20 cellular contexts compared by ENCODE assay signal in the genomic region with DNA sequence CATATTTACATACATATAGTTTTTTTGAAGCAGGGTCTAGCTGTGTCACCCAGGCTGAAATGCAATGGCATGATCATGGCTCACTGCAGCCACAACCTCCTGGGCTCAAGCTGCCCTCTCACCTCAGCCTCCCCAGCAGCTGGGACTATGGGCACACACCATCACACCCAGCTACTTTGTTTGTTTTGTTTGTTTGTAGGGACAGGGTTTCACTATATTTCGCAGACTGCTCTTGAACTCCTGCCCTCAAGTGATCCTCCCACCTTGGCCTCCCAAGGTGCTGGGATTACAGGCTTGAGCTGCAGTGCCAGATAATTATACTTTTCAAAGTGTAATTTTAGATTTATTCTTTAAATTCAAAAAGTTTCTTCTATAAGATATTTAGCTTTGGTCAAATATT. TPM values are rescaled to one million over a fixed set of nuclear protein-coding genes. Genes with fewer than 3 reads are reported as not detected.
DNase-seq lines count a peak whose midpoint lies in the region; ATAC-seq and TF ChIP-seq lines count a peak whose summit lies in the region.
"Had no signal": no experiment of that assay in that cellular context is flagged by ENCODE, and none has a peak within 500 bp of the region (broad histone marks: within the 10 kb centered on the region; RNA-seq: fewer than 3 reads in every experiment).

No MANE protein-coding gene starts in this region.

- TF ChIP-seq CTCF in HEK293 (tag by site-specific recombination; IDR thresholded peaks at IDR 0.05) (no peak), psoas muscle (IDR thresholded peaks at IDR 0.05) (no peak)

- H2AK5ac ChIP-seq in mesenchymal stem cell (ENCODE audit: low read length, severe bottlenecking): no peak overlapping the region

- peak overlapping the region; percentile 28 for H3K27ac Mint-ChIP-seq in activated naive CD8-positive, alpha-beta T cell
- H3K27ac Mint-ChIP-seq in activated naive CD8-positive, alpha-beta T cell treated with anti-CD3 and anti-CD28 coated beads for 36 hours: no peak overlapping the region
- H3K27ac Mint-ChIP-seq: CD4-positive, alpha-beta T cell had no signal

- H3K4ac ChIP-seq in mesenchymal stem cell (ENCODE audit: low read depth in 1 of 2, low read length in 2 of 2): no peak overlapping the region

- H4K8ac ChIP-seq in mesenchymal stem cell (ENCODE audit: low read length): peak overlapping the region; percentile 63

- H3K4me1 Mint-ChIP-seq in activated naive CD8-positive, alpha-beta T cell (ENCODE audit: low read depth): peaks cover 13% of the 10 kb centered on the region
- H3K4me1 Mint-ChIP-seq in activated naive CD8-positive, alpha-beta T cell treated with anti-CD3 and anti-CD28 coated beads for 36 hours: peaks cover 3% of the 10 kb centered on the region
- H3K4me1 Mint-ChIP-seq: CD14-positive monocyte had no signal

- no peak overlapping the region for H4K91ac ChIP-seq in mesenchymal stem cell (ENCODE audit: low read length)

- POLR2A ChIA-PET in HEK293 (lab: Yijun Ruan, JAX): no interaction called here

- H3K27ac ChIP-seq in HEK293 (ENCODE audit: extremely low read depth, low read depth, low read length): no peak overlapping the region
- no peak overlapping the region for H3K27ac ChIP-seq in mesenchymal stem cell (ENCODE audit: low read length, poor library complexity, severe bottlenecking)
- no peak overlapping the region for H3K27ac ChIP-seq in psoas muscle
- H3K27ac ChIP-seq: 22Rv1; BLaER1 treated with 17β-estradiol and CSF1 and Interleukin-3, amounts not matched to agents 10 nM and 100 nM had no signal

- H2BK12ac ChIP-seq in mesenchymal stem cell (ENCODE audit: low read length in 2 of 2): no peak overlapping the region

- ATAC-seq in psoas muscle: no peak

- H3K27me3 ChIP-seq in mesenchymal stem cell (ENCODE audit: control insufficient read depth in 1 of 2, insufficient read depth in 1 of 2, low read length in 2 of 2) (no peaks in the 10 kb centered on the region), psoas muscle (ENCODE audit: insufficient read depth in 3 of 3, low read length in 2 of 3) (no peaks in the 10 kb centered on the region)
- H3K27me3 ChIP-seq: BE2C; BLaER1 treated with 17β-estradiol and CSF1 and Interleukin-3, amounts not matched to agents 10 nM and 100 nM had no signal

- CTCF ChIA-PET in HEK293 (lab: Yijun Ruan, JAX): interaction anchor here (0.7 kb wide), 1 partner anchor 539 kb away, joined by 3 read pairs; no protein-coding TSS in a partner anchor

- H3K4me1 ChIP-seq in HEK293 (ENCODE audit: control insufficient read depth, insufficient read depth, low read length) (no peaks in the 10 kb centered on the region), mesenchymal stem cell (ENCODE audit: control insufficient read depth, insufficient read depth, low read depth, low read length) (no peaks in the 10 kb centered on the region), psoas muscle (no peaks in the 10 kb centered on the region)
- H3K4me1 ChIP-seq: BE2C; BLaER1 treated with 17β-estradiol and CSF1 and Interleukin-3, amounts not matched to agents 10 nM and 100 nM had no signal

- no peak overlapping the region for H3K23ac ChIP-seq in mesenchymal stem cell (ENCODE audit: low read length in 2 of 2)

- H3K36me3 Mint-ChIP-seq in activated naive CD8-positive, alpha-beta T cell: peaks cover 5% of the 10 kb centered on the region
- H3K36me3 Mint-ChIP-seq in activated naive CD8-positive, alpha-beta T cell treated with anti-CD3 and anti-CD28 coated beads for 36 hours: peaks cover 22% of the 10 kb centered on the region

- H2BK120ac ChIP-seq in mesenchymal stem cell (ENCODE audit: low read depth, low read length): no peak overlapping the region

- DNase-seq in DMS53 (lab: John Stamatoyannopoulos, UW) (peak; percentile 4), DMS53 treated with DMSO at 0.1 percent for 48 hours (lab: John Stamatoyannopoulos, UW; ENCODE audit: unreplicated experiment) (no peak), mesenchymal stem cell (no peak), psoas muscle (no peak), Kasumi-1 (lab: John Stamatoyannopoulos, UW) (no peak)
- DNase-seq in activated naive CD8-positive, alpha-beta T cell treated with anti-CD3 and anti-CD28 coated beads for 36 hours: no peak
- DNase-seq: ACHN; AML-193; BE2C; CD4-positive, alpha-beta T cell; CD8-positive, alpha-beta memory T cell; DMS 273 treated with DMSO at 0.1 percent for 48 hours; DND-41; GOT3 had no signal

- no peak overlapping the region for H3K14ac ChIP-seq in mesenchymal stem cell (ENCODE audit: low read length in 2 of 2)

- no peak overlapping the region for H2BK15ac ChIP-seq in mesenchymal stem cell (ENCODE audit: low read depth, poor library complexity, severe bottlenecking)

- H3K4me2 ChIP-seq in mesenchymal stem cell (ENCODE audit: low read length, poor library complexity, severe bottlenecking): no peak overlapping the region
- H3K4me2 ChIP-seq: BLaER1 treated with 17β-estradiol and CSF1 and Interleukin-3, amounts not matched to agents 10 nM and 100 nM had no signal

- H3K9ac ChIP-seq in mesenchymal stem cell (ENCODE audit: low read length): no peak overlapping the region
- H3K9ac ChIP-seq: BLaER1 treated with 17β-estradiol and CSF1 and Interleukin-3, amounts not matched to agents 10 nM and 100 nM had no signal

- intact Hi-C loops in psoas muscle (cut with DNase I): no loop called here

- no peak overlapping the region for H3K18ac ChIP-seq in mesenchymal stem cell (ENCODE audit: low read depth in 1 of 2, low read length in 2 of 2)

- no peaks in the 10 kb centered on the region for H3K9me3 Mint-ChIP-seq in activated naive CD8-positive, alpha-beta T cell (ENCODE audit: low read depth)
- no peaks in the 10 kb centered on the region for H3K9me3 Mint-ChIP-seq in activated naive CD8-positive, alpha-beta T cell treated with anti-CD3 and anti-CD28 coated beads for 36 hours
- H3K9me3 Mint-ChIP-seq: CD14-positive monocyte; CD4-positive, alpha-beta T cell; CD8-positive, alpha-beta memory T cell had no signal

- H3K4me3 ChIP-seq in HEK293 (ENCODE audit: low read depth, low read length): no peak overlapping the region
- H3K4me3 ChIP-seq in mesenchymal stem cell (ENCODE audit: insufficient read depth in 1 of 2, low read depth in 1 of 2, low read length in 2 of 2): no peak overlapping the region
- no peak overlapping the region for H3K4me3 ChIP-seq in psoas muscle
- H3K4me3 ChIP-seq: BLaER1 treated with 17β-estradiol and CSF1 and Interleukin-3, amounts not matched to agents 10 nM and 100 nM; HAP-1 had no signal

- H3K9me3 ChIP-seq in HEK293 (ENCODE audit: control insufficient read depth, insufficient read depth, low read depth, low read length): no peaks in the 10 kb centered on the region
- peaks cover 4% of the 10 kb centered on the region for H3K9me3 ChIP-seq in mesenchymal stem cell (ENCODE audit: control insufficient read depth, low read length)
- H3K9me3 ChIP-seq in psoas muscle: no peaks in the 10 kb centered on the region
- H3K9me3 ChIP-seq: BE2C had no signal

- no CpG with 5 or more reads among the region's 1 CpG for WGBS in mesenchymal stem cell
- 91 to 100% (median 91%) methylated on average over 1 of the region's 1 CpG for WGBS in psoas muscle, 3 donors

- no peak overlapping the region for H3K4me3 Mint-ChIP-seq in activated naive CD8-positive, alpha-beta T cell
- no peak overlapping the region for H3K4me3 Mint-ChIP-seq in activated naive CD8-positive, alpha-beta T cell treated with anti-CD3 and anti-CD28 coated beads for 36 hours
- H3K4me3 Mint-ChIP-seq: CD14-positive monocyte; CD4-positive, alpha-beta T cell; CD8-positive, alpha-beta memory T cell had no signal

- no peak overlapping the region for H2BK5ac ChIP-seq in mesenchymal stem cell (ENCODE audit: low read depth, low read length, poor library complexity, severe bottlenecking)

- peaks cover 12% of the 10 kb centered on the region for H3K79me1 ChIP-seq in mesenchymal stem cell (replicated peaks; ENCODE audit: low read length, poor library complexity, severe bottlenecking)

- H3K27me3 Mint-ChIP-seq in activated naive CD8-positive, alpha-beta T cell: no peaks in the 10 kb centered on the region
- no peaks in the 10 kb centered on the region for H3K27me3 Mint-ChIP-seq in activated naive CD8-positive, alpha-beta T cell treated with anti-CD3 and anti-CD28 coated beads for 36 hours
- H3K27me3 Mint-ChIP-seq: CD4-positive, alpha-beta T cell; CD8-positive, alpha-beta memory T cell had no signal

- H2AFZ ChIP-seq in mesenchymal stem cell (ENCODE audit: low read depth, low read length): no peak overlapping the region

- H3K36me3 ChIP-seq in HEK293 (ENCODE audit: control insufficient read depth in 2 of 2, insufficient read depth in 1 of 2, low read length in 2 of 2) (peaks cover 17 to 50% of the 10 kb centered on the region in 2 experiments), mesenchymal stem cell (ENCODE audit: control insufficient read depth in 1 of 2, insufficient read depth in 2 of 2, low read depth in 1 of 2, low read length in 2 of 2) (peaks cover 21 to 68% of the 10 kb centered on the region in 2 experiments), psoas muscle (ENCODE audit: insufficient read depth in 1 of 2, low read depth in 1 of 2) (peaks cover 6 to 80% of the 10 kb centered on the region in 2 donors)

TF ChIP-seq in HEK293, 187 proteins besides CTCF, POLR2A, EP300 and RAD21:
- TF ChIP-seq ZNF10 (tag by site-specific recombination; IDR thresholded peaks at IDR 0.05) (no peak), GLIS1 (tag by site-specific recombination; IDR thresholded peaks at IDR 0.05) (peak; percentile 53)

RNA-seq across cellular contexts. Expression of a gene that starts 10.2 kb away (rescaled TPM):
- 100 to 1,000 TPM; 237 to 246 TPM for total RNA-seq in activated naive CD8-positive, alpha-beta T cell treated with anti-CD3 and anti-CD28 coated beads for 36 hours
- polyA plus RNA-seq in mesenchymal stem cell (2013, experiment 1 of 2): 171 TPM
- 190 TPM for polyA plus RNA-seq in mesenchymal stem cell (2013, experiment 2 of 2)
- total RNA-seq in psoas muscle: 100 to 1,000 TPM in 3 of 4 donors, 10 to 100 TPM in 1; 84.1 to 146 (median 105) TPM
- polyA plus RNA-seq in psoas muscle: 100 to 1,000 TPM; 113 to 229 (median 143) TPM

RNA-seq across cellular contexts. Expression of a gene that starts 35.5 kb away (rescaled TPM):
- total RNA-seq in activated naive CD8-positive, alpha-beta T cell treated with anti-CD3 and anti-CD28 coated beads for 36 hours: not detected
- polyA plus RNA-seq in mesenchymal stem cell (2013, experiment 1 of 2): 0.18 TPM
- polyA plus RNA-seq in mesenchymal stem cell (2013, experiment 2 of 2): 0.08 TPM
- under 1 TPM in 1 of 4 donors, not detected in 3; 0.53 TPM for total RNA-seq in psoas muscle
- polyA plus RNA-seq in psoas muscle: under 1 TPM in 2 of 3 donors, not detected in 1; 0.01 to 0.08 TPM
- total RNA-seq: CD4-positive, alpha-beta T cell; CD8-positive, alpha-beta memory T cell had no signal
- polyA plus RNA-seq: CD14-positive monocyte; CD8-positive, alpha-beta memory T cell had no signal

RNA-seq across cellular contexts. Expression of a gene that starts 42.0 kb away (rescaled TPM):
- 10 to 100 TPM; 68.4 to 76.4 TPM for total RNA-seq in activated naive CD8-positive, alpha-beta T cell treated with anti-CD3 and anti-CD28 coated beads for 36 hours
- polyA plus RNA-seq in mesenchymal stem cell (2013, experiment 1 of 2): 56.0 TPM
- 53.8 TPM for polyA plus RNA-seq in mesenchymal stem cell (2013, experiment 2 of 2)
- total RNA-seq in psoas muscle: 10 to 100 TPM; 46.7 to 79.0 (median 73.8) TPM
- 100 to 1,000 TPM in 1 of 3 donors, 10 to 100 TPM in 2; 39.0 to 100 (median 45.6) TPM for polyA plus RNA-seq in psoas muscle
